Comparison of ENCODE assay signal across 8 cellular contexts in the genomic region with DNA sequence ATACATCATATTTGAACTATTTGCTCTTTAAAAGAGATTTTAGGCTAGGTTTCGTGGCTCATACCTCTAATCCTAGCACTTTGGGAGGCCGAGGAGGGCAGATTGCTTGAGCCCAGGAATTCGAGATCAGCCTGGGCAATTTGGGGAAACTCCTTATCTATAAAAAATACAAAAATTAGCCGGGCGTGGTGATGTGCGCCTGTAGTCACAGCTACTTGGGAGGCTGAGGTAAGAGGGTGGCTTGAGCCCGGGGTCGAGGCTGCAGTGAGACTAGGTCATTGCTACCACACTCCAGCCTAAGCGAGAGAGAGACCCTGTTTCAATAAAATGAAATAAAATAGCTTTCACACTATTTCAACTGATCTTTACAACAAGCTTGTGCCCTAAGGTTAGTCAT. TPM values are rescaled to one million over a fixed set of nuclear protein-coding genes. Genes with fewer than 3 reads are reported as not detected.
DNase-seq lines count a peak whose midpoint lies in the region; ATAC-seq, FAIRE-seq and TF ChIP-seq lines count a peak whose summit lies in the region.

No MANE protein-coding gene starts in this region.

- no peaks in the 10 kb centered on the region for H3K27me3 ChIP-seq in IMR-90 (ENCODE audit: control insufficient read depth, insufficient read depth, low read length)
- no peaks in the 10 kb centered on the region for H3K27me3 ChIP-seq in bronchial epithelial cell (ENCODE audit: control insufficient read depth, insufficient read depth, low read length)
- H3K27me3 ChIP-seq in muscle layer of colon (ENCODE audit: control insufficient read depth in 1 of 2, insufficient read depth in 2 of 2, low read length in 2 of 2) = no peaks in the 10 kb centered on the region

- TF ChIP-seq POLR2A in A549 (IDR thresholded peaks at IDR 0.05; ENCODE audit: low read length) = no peak
- TF ChIP-seq POLR2A in IMR-90 (IDR thresholded peaks at IDR 0.05; ENCODE audit: low read depth, low read length) = no peak

- FAIRE-seq in A549 (lab: Jason Lieb, UNC) (no peak), bronchial epithelial cell (lab: Jason Lieb, UNC) (no peak)

- no peak for TF ChIP-seq EP300 in A549 (IDR thresholded peaks at IDR 0.05)

- H3K9ac ChIP-seq in IMR-90 (ENCODE audit: low read depth, low read length) (peak overlapping the region; percentile 81), muscle layer of colon (ENCODE audit: low read length) (peak overlapping the region; percentile 99)

- no peak overlapping the region for H2BK120ac ChIP-seq in IMR-90 (ENCODE audit: low read depth, low read length)

- no peak overlapping the region for H2BK20ac ChIP-seq in IMR-90 (ENCODE audit: low read depth, low read length)

- H4K8ac ChIP-seq in IMR-90 (ENCODE audit: low read depth in 2 of 2, low read length in 2 of 2) = peak overlapping the region; percentile 97 to 99

- peak overlapping the region; percentile 42 for H3K56ac ChIP-seq in IMR-90 (ENCODE audit: extremely low read depth, insufficient read depth, low read length)

- H2BK15ac ChIP-seq in IMR-90 (ENCODE audit: low read depth, low read length) = no peak overlapping the region

- no peak overlapping the region; the same call in 1 of the 2 replicates for H3K18ac ChIP-seq in IMR-90 (ENCODE audit: low read depth, low read length)

- peaks cover 12 to 27% of the 10 kb centered on the region in 2 experiments for H3K79me1 ChIP-seq in IMR-90 (ENCODE audit: low read depth in 1 of 2, low read length in 2 of 2)

- peaks cover 3% of the 10 kb centered on the region; the same call in 1 of the 2 replicates for H3K9me1 ChIP-seq in IMR-90 (ENCODE audit: insufficient read depth, low read length)

- H2BK5ac ChIP-seq in IMR-90 (ENCODE audit: low read depth, low read length, poor library complexity, severe bottlenecking) = peak overlapping the region; percentile 59

- POLR2A ChIA-PET in A549 (lab: Yijun Ruan, JAX) (no interaction called here), IMR-90 (lab: Charles Lee; ENCODE audit: unreplicated experiment) (no interaction called here)

- peak overlapping the region; percentile 75; the same call in 1 of the 2 replicates for H3K14ac ChIP-seq in IMR-90 (replicated peaks; ENCODE audit: low read depth, low read length)

- CTCF ChIA-PET in A549 (lab: Yijun Ruan, JAX) = no interaction called here
- CTCF ChIA-PET in IMR-90 (lab: Yijun Ruan, JAX) = no interaction called here

- peak overlapping the region; percentile 64; the same call in 1 of the 2 replicates for H4K91ac ChIP-seq in IMR-90 (ENCODE audit: insufficient read depth, low read depth, low read length)

- BruUV-seq in IMR-90 (replicated peaks; lab: Mats Ljungman, UMichigan) = no TSS peak

- H3K4me1 ChIP-seq in A549 (peaks cover 20% of the 10 kb centered on the region), IMR-90 (ENCODE audit: control insufficient read depth, insufficient read depth, low read length) (peaks cover 2% of the 10 kb centered on the region), muscle layer of colon (ENCODE audit: insufficient read depth, low read length) (peaks cover 35% of the 10 kb centered on the region)

- ATAC-seq in A549 (no peak), IMR-90 (ENCODE audit: low read depth) (no peak), GM19395 (IDR thresholded peaks at IDR 0.05; ENCODE audit: unreplicated experiment) (no peak), HG03520 (IDR thresholded peaks at IDR 0.05; ENCODE audit: unreplicated experiment) (no peak)

- H3K36me3 ChIP-seq in IMR-90 (ENCODE audit: control insufficient read depth, insufficient read depth, low read length) (peaks cover 2% of the 10 kb centered on the region), bronchial epithelial cell (ENCODE audit: control insufficient read depth, insufficient read depth, low read length) (no peaks in the 10 kb centered on the region), muscle layer of colon (ENCODE audit: insufficient read depth, low read length) (no peaks in the 10 kb centered on the region)

- H4K5ac ChIP-seq in IMR-90 (ENCODE audit: low read depth, low read length) = peak overlapping the region; percentile 97

- dilution Hi-C loops in IMR-90 (cut with HindIII; ENCODE audit: low sequenced_read_pairs, unreplicated experiment) = no loop called here

- in situ Hi-C loops in IMR-90 (cut with MboI; ENCODE audit: low sequenced_read_pairs) = no loop called here

- no peak overlapping the region for H3K23ac ChIP-seq in IMR-90 (ENCODE audit: low read depth, low read length)

- no peak overlapping the region for H2AK9ac ChIP-seq in IMR-90 (replicated peaks; ENCODE audit: low read depth, low read length, poor library complexity)

- DNase-seq in A549 (ENCODE audit: low read depth in 1 of 2, low spot score in 1 of 2) (no peak), IMR-90 (no peak), bronchial epithelial cell (ENCODE audit: low read depth) (no peak), dedifferentiated amniotic fluid mesenchymal stem cell (ENCODE audit: extremely low spot score) (no peak), NCI-H2107 treated with DMSO at 0.1 percent for 48 hours (lab: John Stamatoyannopoulos, UW; ENCODE audit: unreplicated experiment) (no peak)

- H4K20me1 ChIP-seq in IMR-90 (ENCODE audit: insufficient read depth, low read length) = no peaks in the 10 kb centered on the region

- H3K4ac ChIP-seq in IMR-90 (ENCODE audit: low read depth, low read length) = peak overlapping the region; percentile 78; the same call in 1 of the 2 replicates

- H2AK5ac ChIP-seq in IMR-90 (ENCODE audit: low read depth, low read length) = no peak overlapping the region

- TF ChIP-seq RAD21 in A549 (conservative IDR thresholded peaks at IDR 0.05 in 1 of 2, IDR thresholded peaks at IDR 0.05 in 1 of 2) (no peak), IMR-90 (IDR thresholded peaks at IDR 0.05; ENCODE audit: low read length) (no peak)

- peak overlapping the region; percentile 72 for H3K4me3 ChIP-seq in A549
- H3K4me3 ChIP-seq in IMR-90 (ENCODE audit: insufficient read depth, low read depth, low read length) = peak overlapping the region; percentile 86; the same call in 1 of the 2 replicates
- H3K4me3 ChIP-seq in bronchial epithelial cell (ENCODE audit: low read depth, low read length) = peak overlapping the region; percentile 79
- peak overlapping the region; percentile 83 to 98 for H3K4me3 ChIP-seq in muscle layer of colon (ENCODE audit: low read depth in 1 of 2, low read length in 2 of 2)

- peak overlapping the region; percentile 76 to 88 for H3K27ac ChIP-seq in A549
- H3K27ac ChIP-seq in IMR-90 (ENCODE audit: insufficient read depth, low read length) = no peak overlapping the region
- H3K27ac ChIP-seq in muscle layer of colon (ENCODE audit: low read depth, low read length) = peak overlapping the region; percentile 78

- no peak for TF ChIP-seq CTCF in A549 (IDR thresholded peaks at IDR 0.05)
- no peak for TF ChIP-seq CTCF in IMR-90 (conservative IDR thresholded peaks at IDR 0.05; ENCODE audit: low read depth, low read length)
- no peak for TF ChIP-seq CTCF in bronchial epithelial cell (IDR thresholded peaks at IDR 0.05; ENCODE audit: insufficient read depth, low read length, severe bottlenecking)

- peak overlapping the region; percentile 74 for H3K4me2 ChIP-seq in A549
- H3K4me2 ChIP-seq in IMR-90 (ENCODE audit: low read depth, low read length) = peak overlapping the region; percentile 89

- intact Hi-C loops in IMR-90 (cut with micrococcal nuclease) = loop anchor here (10.0 kb wide), 1 partner anchor 1884 kb away; no protein-coding TSS in a partner anchor

- H3K9me3 ChIP-seq in A549 (no peaks in the 10 kb centered on the region), IMR-90 (ENCODE audit: control insufficient read depth, insufficient read depth, low read length) (no peaks in the 10 kb centered on the region), muscle layer of colon (ENCODE audit: low read length) (no peaks in the 10 kb centered on the region)

- peak overlapping the region; percentile 35 for H2AFZ ChIP-seq in IMR-90 (replicated peaks; ENCODE audit: low read length, poor library complexity)

- WGBS in A549 (ENCODE audit: missing lambda C conversion rate) = 80% methylated on average over 9 of the region's 9 CpGs
- WGBS in IMR-90 (ENCODE audit: extremely low coverage in 2 of 2, insufficient read length in 1 of 2), 2 experiments = no CpG with 5 or more reads among the region's 9 CpGs

TF ChIP-seq in A549, 52 proteins besides CTCF, POLR2A, EP300 and RAD21:
- TF ChIP-seq BHLHE40 (IDR thresholded peaks at IDR 0.05; ENCODE audit: low read depth, low read length) (no peak), CBX8 (IDR thresholded peaks at IDR 0.05) (no peak)

TF ChIP-seq in IMR-90, 13 proteins besides CTCF, POLR2A, EP300 and RAD21:
- no peak for TF ChIP-seq RFX5 (IDR thresholded peaks at IDR 0.05; ENCODE audit: low read depth, low read length)
- TF ChIP-seq CHD1 (IDR thresholded peaks at IDR 0.05; ENCODE audit: low read depth, low read length) = no peak
- no peak for TF ChIP-seq SMC3 (IDR thresholded peaks at IDR 0.05; ENCODE audit: low read depth, low read length)
- TF ChIP-seq NFE2L2 (IDR thresholded peaks at IDR 0.05; ENCODE audit: low read depth, low read length) = no peak

RNA-seq across cellular contexts. Expression of a gene that starts 0.5 kb away (rescaled TPM):
- polyA plus RNA-seq in A549 (2011; rRNA removed) (67.9 and 91.0 TPM in 2 replicates), A549 (2017; fragmentation: RNase III; extraction: RNeasy Plus Mini Kit Qiagen cat#74134 plus additional on column Dnase treatment) (56.3 to 60.2 TPM (median 59.9 TPM) in 3 replicates), IMR-90 (2012; rRNA removed) (58.0 and 58.5 TPM in 2 replicates)
- 79.1 and 79.7 TPM in 2 replicates for polyA plus RNA-seq in A549 (2012; cell fraction: cytosol; rRNA removed)
- polyA plus RNA-seq in A549 (2012; cell fraction: nucleus; rRNA removed) = 23.4 and 40.1 TPM in 2 replicates
- polyA minus RNA-seq in A549 (2011; rRNA and poly(A)+ RNA removed) = 28.1 and 35.7 TPM in 2 replicates
- total RNA-seq in IMR-90 (2012; rRNA removed) (13.3 and 21.7 TPM in 2 replicates), bronchial epithelial cell (14.2 and 30.7 TPM in 2 replicates)
- 8.3 and 20.3 TPM in 2 replicates for polyA plus RNA-seq in IMR-90 (2012; cell fraction: cytosol; rRNA removed)
- polyA plus RNA-seq in IMR-90 (2012; cell fraction: nucleus; rRNA removed; ENCODE audit: low replicate concordance) = 5.1 and 22.9 TPM in 2 replicates

RNA-seq across cellular contexts. Expression of a gene that starts 2.4 kb away (rescaled TPM):
- 22.6 and 25.2 TPM in 2 replicates for polyA plus RNA-seq in A549 (2011; rRNA removed)
- polyA plus RNA-seq in A549 (2012; cell fraction: cytosol; rRNA removed) = 8.5 and 10.3 TPM in 2 replicates
- polyA plus RNA-seq in A549 (2012; cell fraction: nucleus; rRNA removed) = 11.9 and 12.8 TPM in 2 replicates
- polyA plus RNA-seq in A549 (2017; fragmentation: RNase III; extraction: RNeasy Plus Mini Kit Qiagen cat#74134 plus additional on column Dnase treatment) = 19.6 to 23.1 TPM (median 20.2 TPM) in 3 replicates
- polyA minus RNA-seq in A549 (2011; rRNA and poly(A)+ RNA removed) = 35.5 and 37.6 TPM in 2 replicates
- total RNA-seq in IMR-90 (2012; rRNA removed) = 27.5 and 31.5 TPM in 2 replicates
- polyA plus RNA-seq in IMR-90 (2012; rRNA removed) = 8.1 and 9.0 TPM in 2 replicates
- 3.8 and 4.5 TPM in 2 replicates for polyA plus RNA-seq in IMR-90 (2012; cell fraction: cytosol; rRNA removed)
- polyA plus RNA-seq in IMR-90 (2012; cell fraction: nucleus; rRNA removed; ENCODE audit: low replicate concordance) = 4.5 and 6.4 TPM in 2 replicates
- 8.7 and 12.6 TPM in 2 replicates for total RNA-seq in bronchial epithelial cell
